ENCODE assay signal across 9 cellular contexts in the genomic region with DNA sequence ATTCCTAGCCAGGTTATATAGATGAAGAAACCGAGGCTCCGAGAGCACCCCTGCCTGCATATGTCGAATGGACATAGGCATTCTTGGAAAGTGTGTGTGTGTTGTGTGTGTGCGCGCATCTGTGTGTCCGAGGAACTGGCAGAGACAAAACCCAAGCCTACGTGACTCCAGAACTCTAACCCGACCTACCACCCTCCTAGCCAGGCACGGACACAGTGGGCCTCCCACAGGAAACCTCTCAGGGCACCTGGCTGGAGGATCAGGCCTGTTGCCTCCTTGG. TPM values are rescaled to one million over a fixed set of nuclear protein-coding genes. Genes with fewer than 3 reads are reported as not detected.
A peak's percentile ranks its signal among the peaks of the same experiment; 100 is the strongest.
DNase-seq lines count a peak whose midpoint lies in the region; ATAC-seq and TF ChIP-seq lines count a peak whose summit lies in the region.
"Had no signal": no experiment of that assay in that cellular context is flagged by ENCODE, and none has a peak within 500 bp of the region (broad histone marks: within the 10 kb centered on the region; RNA-seq: fewer than 3 reads in every experiment).

No MANE protein-coding gene starts in this region.

- TF ChIP-seq CTCF in RWPE2 (IDR thresholded peaks at IDR 0.05; ENCODE audit: poor library complexity, severe bottlenecking) (no peak), fibroblast of pulmonary artery (IDR thresholded peaks at IDR 0.05; ENCODE audit: low read length, missing control alignments) (no peak)

- H3K27ac ChIP-seq in RWPE2 (ENCODE audit: poor library complexity, severe bottlenecking) = no peak overlapping the region

- intact Hi-C loops in sciatic nerve (cut with DNase I) = no loop called here

- H3K27me3 ChIP-seq in RWPE2 (ENCODE audit: insufficient read depth, poor library complexity, severe bottlenecking) = no peaks in the 10 kb centered on the region

- ATAC-seq in RWPE2 (ENCODE audit: low read depth) (no peak), sciatic nerve (peak; percentile 1), HG03175 (IDR thresholded peaks at IDR 0.05; ENCODE audit: unreplicated experiment) (no peak), GM19023 (IDR thresholded peaks at IDR 0.05; ENCODE audit: unreplicated experiment) (no peak)

- peak overlapping the region; percentile 51 for H3K4me3 ChIP-seq in RWPE2 (ENCODE audit: severe bottlenecking)
- peak overlapping the region; percentile 10 for H3K4me3 ChIP-seq in fibroblast of pulmonary artery (replicated peaks; ENCODE audit: low read depth, low read length)

- H3K36me3 ChIP-seq in ES-I3 (ENCODE audit: insufficient read depth, low read length) = no peaks in the 10 kb centered on the region
- peaks cover 24% of the 10 kb centered on the region for H3K36me3 ChIP-seq in RWPE2 (ENCODE audit: low read depth)

- peak overlapping the region; percentile 70; the same call in 1 of the 2 replicates for H3K9ac ChIP-seq in ES-I3 (ENCODE audit: low read depth, low read length)

- H3K9me3 ChIP-seq in ES-I3 (ENCODE audit: control insufficient read depth, insufficient read depth, low read length) (no peaks in the 10 kb centered on the region), RWPE2 (ENCODE audit: severe bottlenecking) (no peaks in the 10 kb centered on the region)

- peaks cover 8% of the 10 kb centered on the region for H3K4me1 ChIP-seq in ES-I3 (ENCODE audit: insufficient read depth, low read length)
- H3K4me1 ChIP-seq in RWPE2 (ENCODE audit: insufficient read depth, poor library complexity, severe bottlenecking) = peaks cover 26% of the 10 kb centered on the region

- DNase-seq in RWPE2 (ENCODE audit: low spot score) (no peak), fibroblast of pulmonary artery (ENCODE audit: low read depth) (no peak), sciatic nerve (ENCODE audit: low spot score) (no peak), RPMI8226 (no peak), epidermal melanocyte (ENCODE audit: insufficient read length, low spot score) (no peak)
- DNase-seq: NCI-H1694 had no signal

RNA-seq across cellular contexts. Expression of gene PGF, which starts 0.5 kb away (rescaled TPM):
- 12.4 TPM for total RNA-seq in sciatic nerve

RNA-seq across cellular contexts. Expression of gene RPS6KL1, which starts 32.9 kb away (rescaled TPM):
- total RNA-seq in sciatic nerve = 4.7 TPM

RNA-seq across cellular contexts. Expression of gene EIF2B2, which starts 46.8 kb away (rescaled TPM):
- 30.8 TPM for total RNA-seq in sciatic nerve
